ENCODE assay signal across 14 cellular contexts in the genomic region with DNA sequence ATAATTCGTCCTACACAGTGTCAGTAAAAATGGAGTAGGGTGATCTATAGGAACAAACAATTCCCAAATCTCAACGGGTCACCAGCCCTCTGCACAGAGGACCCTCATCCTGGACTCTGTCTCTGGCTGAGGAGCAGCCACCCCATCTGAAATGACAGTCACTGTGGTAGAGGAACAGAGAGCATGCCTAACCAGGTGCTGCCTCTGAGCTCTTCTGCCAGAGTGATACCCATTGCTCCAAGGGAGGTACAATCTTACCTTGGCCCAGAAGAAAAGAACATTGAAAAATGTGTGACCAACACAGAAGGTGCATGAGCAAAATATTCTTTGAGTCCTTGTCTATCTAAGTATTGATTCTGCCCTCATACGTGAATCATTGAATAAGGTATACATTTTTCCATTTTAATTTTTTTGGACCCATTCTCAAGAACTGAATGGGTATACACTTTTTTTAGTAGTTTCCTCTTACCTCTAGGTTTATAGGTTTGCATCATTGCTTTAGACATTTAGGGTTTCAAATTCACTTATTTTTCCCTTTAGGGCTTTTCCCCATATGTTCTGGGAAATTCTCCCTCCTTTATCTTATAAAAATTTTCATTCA. TPM values are rescaled to one million over a fixed set of nuclear protein-coding genes. Genes with fewer than 3 reads are reported as not detected.
A peak's percentile ranks its signal among the peaks of the same experiment; 100 is the strongest.
DNase-seq lines count a peak whose midpoint lies in the region; ATAC-seq and FAIRE-seq lines count a peak whose summit lies in the region.
"Had no signal": no experiment of that assay in that cellular context is flagged by ENCODE, and none has a peak within 500 bp of the region (broad histone marks: within the 10 kb centered on the region; RNA-seq: fewer than 3 reads in every experiment).

No MANE protein-coding gene starts in this region.

- peak; percentile 86 for FAIRE-seq in GM18507 (lab: Jason Lieb, UNC)

- H3K9me3 Mint-ChIP-seq in activated T-helper 2 cell treated with anti-CD3 and anti-CD28 coated beads, Interferon-gamma antibody, Interleukin-2, Interleukin-4, amounts not matched to agents 10 μg/mL and 5 μg/mL and 100 μg/mL, durations not matched to agents 14 hours and 24 hours and 36 hours: peaks cover 28% of the 10 kb centered on the region

- H3K4me1 Mint-ChIP-seq in activated T-helper 2 cell treated with anti-CD3 and anti-CD28 coated beads, Interferon-gamma antibody, Interleukin-2, Interleukin-4, amounts not matched to agents 10 μg/mL and 5 μg/mL and 100 μg/mL, durations not matched to agents 14 hours and 24 hours and 36 hours (ENCODE audit: low read depth): peaks cover 57% of the 10 kb centered on the region

- ATAC-seq in GM19452 (IDR thresholded peaks at IDR 0.05; ENCODE audit: unreplicated experiment) (peak; percentile 76), HG03196 (IDR thresholded peaks at IDR 0.05; ENCODE audit: unreplicated experiment) (peak; percentile 55)
- ATAC-seq: naive thymus-derived CD4-positive, alpha-beta T cell; right cardiac atrium had no signal

- intact Hi-C loops in activated T-helper 2 cell treated with anti-CD3 and anti-CD28 coated beads, Interferon-gamma antibody, Interleukin-2, Interleukin-4, amounts not matched to agents 10 μg/mL and 5 μg/mL and 100 μg/mL, durations not matched to agents 14 hours and 24 hours and 36 hours (cut with micrococcal nuclease): loop anchor here (1.0 to 5.0 kb wide), 8 partner anchors 9 to 425 kb away; partner anchors contain the start of genes SP100 and SP140

- H3K27me3 Mint-ChIP-seq in activated T-helper 2 cell treated with anti-CD3 and anti-CD28 coated beads, Interferon-gamma antibody, Interleukin-2, Interleukin-4, amounts not matched to agents 10 μg/mL and 5 μg/mL and 100 μg/mL, durations not matched to agents 14 hours and 24 hours and 36 hours (ENCODE audit: low read depth): no peaks in the 10 kb centered on the region
- H3K27me3 Mint-ChIP-seq: naive thymus-derived CD4-positive, alpha-beta T cell had no signal

- H3K27ac Mint-ChIP-seq in activated T-helper 2 cell treated with anti-CD3 and anti-CD28 coated beads, Interferon-gamma antibody, Interleukin-2, Interleukin-4, amounts not matched to agents 10 μg/mL and 5 μg/mL and 100 μg/mL, durations not matched to agents 14 hours and 24 hours and 36 hours: peak overlapping the region; percentile 98

- peak overlapping the region; percentile 73 for H3K4me3 Mint-ChIP-seq in activated T-helper 2 cell treated with anti-CD3 and anti-CD28 coated beads, Interferon-gamma antibody, Interleukin-2, Interleukin-4, amounts not matched to agents 10 μg/mL and 5 μg/mL and 100 μg/mL, durations not matched to agents 14 hours and 24 hours and 36 hours (ENCODE audit: low read depth)

- DNase-seq in GM18507 (ENCODE audit: extremely low spot score, insufficient read length, low read depth): no peak
- no peak for DNase-seq in activated T-helper 2 cell treated with anti-CD3 and anti-CD28 coated beads, Interferon-gamma antibody, Interleukin-2, Interleukin-4, amounts not matched to agents 10 μg/mL and 5 μg/mL and 100 μg/mL, durations not matched to agents 14 hours and 24 hours and 36 hours (ENCODE audit: low spot score)
- DNase-seq in superior temporal gyrus (ENCODE audit: extremely low spot score): no peak
- no peak for DNase-seq in NCI-H774 (lab: John Stamatoyannopoulos, UW)
- no peak for DNase-seq in ACHN
- no peak for DNase-seq in A172 (ENCODE audit: low spot score)
- DNase-seq: COR-L47; GOT3; kidney; MM.1S; naive thymus-derived CD4-positive, alpha-beta T cell; right cardiac atrium had no signal

- in situ Hi-C loops in ACHN (cut with HindIII; ENCODE audit: low pct_ligation_motif_present, low pct_unique_long_range_greater_than_20kb, low sequenced_read_pairs): no loop called here

- H3K36me3 Mint-ChIP-seq in activated T-helper 2 cell treated with anti-CD3 and anti-CD28 coated beads, Interferon-gamma antibody, Interleukin-2, Interleukin-4, amounts not matched to agents 10 μg/mL and 5 μg/mL and 100 μg/mL, durations not matched to agents 14 hours and 24 hours and 36 hours (ENCODE audit: low read depth): peaks cover 91% of the 10 kb centered on the region

RNA-seq across cellular contexts. Expression of gene SP140, which starts 8.7 kb away (rescaled TPM):
- 316 and 317 TPM in 2 replicates for total RNA-seq in activated T-helper 2 cell treated with anti-CD3 and anti-CD28 coated beads, Interferon-gamma antibody, Interleukin-2, Interleukin-4, amounts not matched to agents 10 μg/mL and 5 μg/mL and 100 μg/mL, durations not matched to agents 14 hours and 24 hours and 36 hours
- 0.65 and 1.6 TPM in 2 replicates for total RNA-seq in A172 (2014; rRNA removed; shearing (Covaris generic))

RNA-seq across cellular contexts. Expression of gene SP110, which starts 14.4 kb away (rescaled TPM):
- total RNA-seq in activated T-helper 2 cell treated with anti-CD3 and anti-CD28 coated beads, Interferon-gamma antibody, Interleukin-2, Interleukin-4, amounts not matched to agents 10 μg/mL and 5 μg/mL and 100 μg/mL, durations not matched to agents 14 hours and 24 hours and 36 hours: 114 and 121 TPM in 2 replicates
- 18.9 and 22.6 TPM in 2 replicates for total RNA-seq in A172 (2014; rRNA removed; shearing (Covaris generic))

Comparison
In these comparisons a context has a peak if more than half of its experiments do, and no peak if none do; other contexts are left out.
1. RNA of gene SP140, which starts 8.7 kb away (total RNA-seq): 316 to 317 TPM in activated T-helper 2 cell treated with anti-CD3 and anti-CD28 coated beads, Interferon-gamma antibody, Interleukin-2, Interleukin-4, amounts not matched to agents 10 μg/mL and 5 μg/mL and 100 μg/mL, durations not matched to agents 14 hours and 24 hours and 36 hours; 0.65 to 1.6 TPM in A172; every median in the first group is over 100 times any median in the second.